ENCODE assay signal across 34 cellular contexts in the genomic region with DNA sequence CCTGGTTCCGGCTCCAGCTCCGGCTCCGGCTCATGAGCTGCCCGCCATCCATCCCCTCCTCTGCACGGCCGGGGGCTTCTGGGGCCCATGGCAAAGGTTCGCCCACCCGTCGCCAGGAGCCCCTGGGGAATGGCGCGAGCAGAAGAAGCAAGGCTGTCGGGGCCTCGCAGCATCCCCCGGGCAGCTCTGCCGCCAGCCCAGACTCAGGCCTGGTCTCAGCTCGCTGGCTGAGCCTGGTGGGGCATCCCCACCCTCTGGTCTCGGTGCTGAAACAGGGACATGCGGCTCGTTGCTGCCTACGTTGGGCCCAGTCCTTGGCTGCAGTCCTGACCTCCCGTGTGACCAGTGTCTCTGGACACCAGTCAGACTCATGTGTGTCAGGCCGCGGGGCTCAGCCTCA.
"Had no signal": no experiment of that assay in that cellular context is flagged by ENCODE, and none has a peak within 500 bp of the region (broad histone marks: within the 10 kb centered on the region; RNA-seq: fewer than 3 reads in every experiment).

No MANE protein-coding gene starts in this region.

- H3K36me3 ChIP-seq: MG63 had no signal

- H3K27me3 ChIP-seq: MG63 had no signal

- H3K9me3 ChIP-seq: MG63 had no signal

- H3K4me3 ChIP-seq: MG63 had no signal

- DNase-seq: Karpas-422, Kasumi-1, MG63, MM.1S, MV-4-11, NCI-H1048, NCI-H1092, NCI-H1092 treated with DMSO at 0.1 percent for 48 hours, NCI-H1105, NCI-H1105 treated with DMSO at 0.1 percent for 48 hours, NCI-H1417, NCI-H1417 treated with DMSO at 0.1 percent for 48 hours, NCI-H1436, NCI-H1436 treated with DMSO at 0.1 percent for 48 hours, NCI-H146, NCI-H1694, NCI-H1694 treated with DMSO at 0.1 percent for 48 hours, NCI-H187, NCI-H187 treated with DMSO at 0.1 percent for 48 hours, NCI-H1930, NCI-H2029, NCI-H2029 treated with DMSO at 0.1 percent for 48 hours, NCI-H2081, NCI-H2081 treated with DMSO at 0.1 percent for 48 hours, NCI-H2107, NCI-H2171, NCI-H2171 treated with DMSO at 0.1 percent for 48 hours, NCI-H2227 treated with DMSO at 0.1 percent for 48 hours, NCI-H226, NCI-H345, NCI-H446, NCI-H446 treated with DMSO at 0.1 percent for 48 hours, NCI-H510A, NCI-H510A treated with DMSO at 0.1 percent for 48 hours had no signal
